Comparison of ENCODE assay signal across 19 cellular contexts in genomic region chr15:95712785-95713184, GRCh38.
"Had no signal": no experiment of that assay in that cellular context is flagged by ENCODE, and none has a peak within 500 bp of the region (broad histone marks: within the 10 kb centered on the region; RNA-seq: fewer than 3 reads in every experiment).

No MANE protein-coding gene starts in this region.

- H3K27ac ChIP-seq: ascending aorta, transverse colon had no signal

- H3K4me3 ChIP-seq: ascending aorta, esophagus muscularis mucosa, lung, transverse colon, uterus had no signal

- H3K9me3 ChIP-seq: ascending aorta, esophagus muscularis mucosa, transverse colon, uterus had no signal

- DNase-seq: activated CD4-positive, alpha-beta T cell treated with anti-CD3 and anti-CD28 coated beads, Interleukin-2, amount 50 U/mL, for 4 hours; activated effector memory CD4-positive, alpha-beta T cell treated with anti-CD3 and anti-CD28 coated beads, Interleukin-2, amount 50 U/mL, for 16 hours; activated naive CD4-positive, alpha-beta T cell treated with anti-CD3 and anti-CD28 coated beads, Interleukin-2, amount 50 U/mL, for 16 hours; activated T-cell treated with anti-CD3 and anti-CD28 coated beads, Interleukin-2, amount 50 U/mL, for 72 hours; effector CD8-positive, alpha-beta T cell; foreskin melanocyte; glutamatergic neuron; hypothalamus; nephron progenitor cell; nucleus accumbens; posterior cingulate gyrus; retina; stimulated activated CD4-positive, alpha-beta T cell treated with anti-CD3 and anti-CD28 coated beads, Interleukin-2, amount 100 ng/mL, for 24 hours; transverse colon; uterus had no signal

- H3K4me1 ChIP-seq: transverse colon, uterus had no signal

- ATAC-seq: activated T-cell treated with anti-CD3 and anti-CD28 coated beads, Interleukin-2, amount 50 U/mL, for 72 hours; left lobe of liver had no signal

- H3K36me3 ChIP-seq: ascending aorta, esophagus muscularis mucosa, transverse colon, uterus had no signal

- H3K27me3 ChIP-seq: ascending aorta, esophagus muscularis mucosa, transverse colon, uterus had no signal
